ENCODE assay signal across 1 cellular context in genomic region chr7:150719960-150720891, GRCh38.
TF ChIP-seq lines count a peak whose summit lies in the region.

No MANE protein-coding gene starts in this region.

TF ChIP-seq in GM23338, 12 proteins besides CTCF, POLR2A, EP300 and RAD21 (continued from another document):
- TF ChIP-seq ZNF462 (CRISPR knock-in tag; IDR thresholded peaks at IDR 0.05) (no peak), NANOG (IDR thresholded peaks at IDR 0.05; ENCODE audit: borderline replicate concordance) (no peak), EZH2 (IDR thresholded peaks at IDR 0.05; ENCODE audit: low read depth, unreplicated experiment) (no peak), CREB1 (CRISPR knock-in tag; IDR thresholded peaks at IDR 0.05; ENCODE audit: low read depth) (no peak), STAT1 (IDR thresholded peaks at IDR 0.05; ENCODE audit: unreplicated experiment) (no peak), POLR2AphosphoS5 (IDR thresholded peaks at IDR 0.05; ENCODE audit: low read depth) (no peak)
- TF ChIP-seq, protein P1, sequence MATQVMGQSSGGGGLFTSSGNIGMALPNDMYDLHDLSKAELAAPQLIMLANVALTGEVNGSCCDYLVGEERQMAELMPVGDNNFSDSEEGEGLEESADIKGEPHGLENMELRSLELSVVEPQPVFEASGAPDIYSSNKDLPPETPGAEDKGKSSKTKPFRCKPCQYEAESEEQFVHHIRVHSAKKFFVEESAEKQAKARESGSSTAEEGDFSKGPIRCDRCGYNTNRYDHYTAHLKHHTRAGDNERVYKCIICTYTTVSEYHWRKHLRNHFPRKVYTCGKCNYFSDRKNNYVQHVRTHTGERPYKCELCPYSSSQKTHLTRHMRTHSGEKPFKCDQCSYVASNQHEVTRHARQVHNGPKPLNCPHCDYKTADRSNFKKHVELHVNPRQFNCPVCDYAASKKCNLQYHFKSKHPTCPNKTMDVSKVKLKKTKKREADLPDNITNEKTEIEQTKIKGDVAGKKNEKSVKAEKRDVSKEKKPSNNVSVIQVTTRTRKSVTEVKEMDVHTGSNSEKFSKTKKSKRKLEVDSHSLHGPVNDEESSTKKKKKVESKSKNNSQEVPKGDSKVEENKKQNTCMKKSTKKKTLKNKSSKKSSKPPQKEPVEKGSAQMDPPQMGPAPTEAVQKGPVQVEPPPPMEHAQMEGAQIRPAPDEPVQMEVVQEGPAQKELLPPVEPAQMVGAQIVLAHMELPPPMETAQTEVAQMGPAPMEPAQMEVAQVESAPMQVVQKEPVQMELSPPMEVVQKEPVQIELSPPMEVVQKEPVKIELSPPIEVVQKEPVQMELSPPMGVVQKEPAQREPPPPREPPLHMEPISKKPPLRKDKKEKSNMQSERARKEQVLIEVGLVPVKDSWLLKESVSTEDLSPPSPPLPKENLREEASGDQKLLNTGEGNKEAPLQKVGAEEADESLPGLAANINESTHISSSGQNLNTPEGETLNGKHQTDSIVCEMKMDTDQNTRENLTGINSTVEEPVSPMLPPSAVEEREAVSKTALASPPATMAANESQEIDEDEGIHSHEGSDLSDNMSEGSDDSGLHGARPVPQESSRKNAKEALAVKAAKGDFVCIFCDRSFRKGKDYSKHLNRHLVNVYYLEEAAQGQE (IDR thresholded peaks at IDR 0.05; ENCODE audit: unreplicated experiment): no peak
TF ChIP-seq in GM23338: peak in this region for 0.
